8 cellular contexts compared by ENCODE assay signal in the genomic region with DNA sequence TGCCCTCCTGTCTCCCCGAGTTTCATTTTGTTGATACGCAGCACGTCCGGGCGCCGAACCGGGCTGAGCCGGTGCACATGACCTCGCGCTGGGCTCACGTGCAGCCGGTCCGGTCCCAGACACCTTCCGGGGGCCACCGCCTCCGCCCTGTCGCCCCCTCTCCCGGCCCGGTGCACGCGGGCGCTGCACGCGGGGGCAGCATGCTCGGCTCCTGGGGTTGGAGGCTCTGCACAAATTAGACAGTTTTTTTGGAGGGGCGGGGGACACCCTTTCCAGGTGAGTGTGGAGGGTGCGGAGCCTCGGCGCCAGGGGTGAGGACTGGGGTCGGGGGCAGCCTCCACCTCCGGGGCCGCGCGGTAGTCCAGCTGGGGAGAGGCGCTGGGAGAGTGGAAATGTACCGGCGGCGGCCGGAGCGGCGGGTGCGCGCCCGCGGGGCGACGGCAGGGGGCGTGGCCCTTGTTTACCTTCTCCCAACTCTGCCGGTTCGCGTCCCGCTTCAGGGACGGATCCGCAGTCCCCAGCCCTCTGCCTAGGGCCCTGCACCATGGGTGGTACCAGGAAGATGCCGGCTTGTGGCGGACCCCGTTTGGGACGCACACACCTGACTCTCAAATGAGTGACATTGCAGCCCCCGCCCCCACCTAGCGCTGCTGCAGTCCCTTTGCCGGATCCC. TPM values are rescaled to one million over a fixed set of nuclear protein-coding genes. Genes with fewer than 3 reads are reported as not detected.
DNase-seq lines count a peak whose midpoint lies in the region; ATAC-seq and TF ChIP-seq lines count a peak whose summit lies in the region.

No MANE protein-coding gene starts in this region.

- intact Hi-C loops in body of pancreas (cut with DNase I): no loop called here

- H3K27ac ChIP-seq in Karpas-422 (ENCODE audit: low read length) (peak overlapping the region; percentile 97), body of pancreas (peak overlapping the region; percentile 96 to 100 (median 98)), iPS-20b (ENCODE audit: low read length) (peak overlapping the region; percentile 73), skeletal muscle tissue (ENCODE audit: low read depth, low read length) (peak overlapping the region; percentile 97)

- peak in 6 of 7 experiments; percentile 29 to 67 (median 46) for TF ChIP-seq CTCF in body of pancreas (IDR thresholded peaks at IDR 0.05)

- DNase-seq in Daoy (ENCODE audit: low read depth): peak; percentile 57
- peak; percentile 91 for DNase-seq in Karpas-422
- peak; percentile 24 to 83 (median 49) for DNase-seq in T-helper 2 cell
- peak; percentile 82 to 86 (median 83) for DNase-seq in body of pancreas

- H2AFZ ChIP-seq in Karpas-422 (ENCODE audit: low read length): no peak overlapping the region

- peak overlapping the region; percentile 94 for H3K4me3 ChIP-seq in Karpas-422 (ENCODE audit: low read length)
- H3K4me3 ChIP-seq in body of pancreas: peak overlapping the region; percentile 79 to 94
- peak overlapping the region; percentile 93 for H3K4me3 ChIP-seq in iPS-20b (ENCODE audit: low read length)
- peak overlapping the region; percentile 83 to 89 (median 84) for H3K4me3 ChIP-seq in skeletal muscle tissue (ENCODE audit: low read length in 3 of 3)

- TF ChIP-seq POLR2A in body of pancreas (IDR thresholded peaks at IDR 0.05): peak in 1 of 3 donors; percentile 10

- peaks cover 28% of the 10 kb centered on the region for H4K20me1 ChIP-seq in Karpas-422 (ENCODE audit: insufficient read depth, low read depth, low read length)

- WGBS in body of pancreas, 2 donors: 0 to 5% methylated on average over 4 to 58 of the region's 61 CpGs

- peak; percentile 29 for ATAC-seq in GM21717 (IDR thresholded peaks at IDR 0.05; ENCODE audit: unreplicated experiment)
- ATAC-seq in body of pancreas: peak; percentile 28
- ATAC-seq in GM18519 (IDR thresholded peaks at IDR 0.05; ENCODE audit: low FRiP score, unreplicated experiment): no peak

- peaks cover 59% of the 10 kb centered on the region for H3K79me2 ChIP-seq in Karpas-422 (ENCODE audit: low read length)

- no peaks in the 10 kb centered on the region for H3K9me2 ChIP-seq in Karpas-422 (replicated peaks; ENCODE audit: insufficient read depth, low read length)

- peak overlapping the region; percentile 99 for H3K9ac ChIP-seq in Karpas-422 (ENCODE audit: low read length)
- peak overlapping the region; percentile 93; the same call in 1 of the 2 replicates for H3K9ac ChIP-seq in iPS-20b (ENCODE audit: low read depth, low read length)
- H3K9ac ChIP-seq in skeletal muscle tissue (ENCODE audit: low read depth in 1 of 3, low read length in 3 of 3): peak overlapping the region; percentile 74 to 91 (median 81)

- H3K36me3 ChIP-seq in Karpas-422 (ENCODE audit: insufficient read depth, low read length) (peaks cover 10% of the 10 kb centered on the region; the same call in 1 of the 2 replicates), body of pancreas (replicated peaks in 1 of 2; ENCODE audit: insufficient read depth in 1 of 2, low read depth in 2 of 2) (no peaks in the 10 kb centered on the region), iPS-20b (ENCODE audit: insufficient read depth, low read depth, low read length) (peaks cover 6% of the 10 kb centered on the region; the same call in 1 of the 2 replicates), skeletal muscle tissue (ENCODE audit: control insufficient read depth in 3 of 3, insufficient read depth in 3 of 3, low read length in 3 of 3) (no peaks in the 10 kb centered on the region)

- H3K4me1 ChIP-seq in Karpas-422 (ENCODE audit: low read length) (peaks cover 66% of the 10 kb centered on the region), body of pancreas (peaks cover 68% of the 10 kb centered on the region), iPS-20b (ENCODE audit: insufficient read depth, low read length) (peaks cover 28% of the 10 kb centered on the region), skeletal muscle tissue (ENCODE audit: control insufficient read depth in 3 of 3, insufficient read depth in 3 of 3, low read length in 3 of 3) (peaks cover 36 to 49% (median 48%) of the 10 kb centered on the region in 3 donors)

- H3K9me3 ChIP-seq in Karpas-422 (ENCODE audit: low read length) (no peaks in the 10 kb centered on the region), body of pancreas (no peaks in the 10 kb centered on the region), iPS-20b (ENCODE audit: insufficient read depth, low read depth, low read length) (no peaks in the 10 kb centered on the region), skeletal muscle tissue (ENCODE audit: control insufficient read depth in 3 of 3, low read length in 3 of 3) (no peaks in the 10 kb centered on the region)

- peak overlapping the region; percentile 92 for H3K4me2 ChIP-seq in Karpas-422 (ENCODE audit: low read depth, low read length, poor library complexity, severe bottlenecking)

- H3K27me3 ChIP-seq in Karpas-422 (ENCODE audit: low read length) (no peaks in the 10 kb centered on the region), body of pancreas (no peaks in the 10 kb centered on the region), iPS-20b (ENCODE audit: insufficient read depth, low read length) (peaks cover 18% of the 10 kb centered on the region; the same call in 1 of the 2 replicates), skeletal muscle tissue (ENCODE audit: control insufficient read depth in 3 of 3, insufficient read depth in 3 of 3, low read length in 3 of 3) (no peaks in the 10 kb centered on the region)

RNA-seq across cellular contexts. Expression of a gene that starts 1.1 kb away (rescaled TPM):
- 10.9 and 21.1 TPM in 2 replicates for total RNA-seq in Daoy (2014; rRNA removed; shearing (Covaris generic))
- total RNA-seq in Karpas-422 (2014; rRNA removed; shearing (Covaris generic); ENCODE audit: low replicate concordance): 82.1 and 139 TPM in 2 replicates
- 10 to 100 TPM; 28.0 to 41.0 TPM for total RNA-seq in body of pancreas
- total RNA-seq in skeletal muscle tissue: 1.6 TPM
